Comparison of ENCODE assay signal across 21 cellular contexts in the genomic region with DNA sequence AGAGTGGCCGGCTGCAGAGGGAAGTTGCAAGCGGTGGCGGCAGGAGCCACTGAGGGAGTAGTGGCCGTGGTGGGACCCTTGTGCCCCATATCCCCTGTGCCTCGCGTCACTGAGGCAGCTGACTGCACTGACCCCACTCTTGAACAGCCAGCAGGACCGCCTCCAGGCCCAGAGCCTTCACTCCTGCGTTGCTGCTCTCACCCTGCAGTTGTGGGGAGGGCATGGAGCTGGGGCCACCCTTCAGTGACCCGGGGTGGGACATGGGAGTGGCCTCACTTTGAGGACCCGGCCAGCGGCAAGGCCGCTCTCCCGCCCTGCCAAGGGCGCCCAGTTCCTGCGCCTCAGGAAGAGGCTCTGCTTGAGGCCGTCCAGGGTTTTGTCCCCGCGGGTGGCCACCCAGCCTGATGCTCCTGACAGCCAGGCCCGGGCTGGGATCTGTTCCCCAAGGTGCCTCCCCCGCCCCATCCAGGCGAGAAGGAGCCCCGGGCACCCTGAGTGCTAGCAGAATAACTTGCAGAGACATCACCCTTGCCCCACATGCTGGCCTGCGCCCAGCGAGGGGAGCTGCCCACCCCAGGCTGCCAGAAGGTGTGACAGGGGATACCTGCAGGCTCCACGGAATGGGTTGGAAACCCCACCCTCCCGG. TPM values are rescaled to one million over a fixed set of nuclear protein-coding genes. Genes with fewer than 3 reads are reported as not detected.
"Had no signal": no experiment of that assay in that cellular context is flagged by ENCODE, and none has a peak within 500 bp of the region (broad histone marks: within the 10 kb centered on the region; RNA-seq: fewer than 3 reads in every experiment).

No MANE protein-coding gene starts in this region.

- H2AFZ ChIP-seq: hepatocyte had no signal

- H3K27me3 ChIP-seq: cardiac muscle cell, foreskin keratinocyte, hepatocyte, right atrium auricular region had no signal

- H3K27ac ChIP-seq: cardiac muscle cell, dorsolateral prefrontal cortex, epithelial cell of prostate, foreskin keratinocyte, hepatocyte, prostate gland, right atrium auricular region, stomach, VCaP had no signal

- H3K4me1 ChIP-seq: foreskin keratinocyte, prostate gland, right atrium auricular region, stomach had no signal

- H3K9me3 ChIP-seq: prostate gland, right atrium auricular region, stomach had no signal

- ATAC-seq: foreskin keratinocyte, left colon had no signal

- H3K4me2 ChIP-seq: hepatocyte had no signal

- H3K79me2 ChIP-seq: hepatocyte had no signal

- H3K4me3 ChIP-seq: cardiac muscle cell, dorsolateral prefrontal cortex, hepatocyte, prostate gland, right atrium auricular region, stomach had no signal

- DNase-seq: activated CD4-positive, alpha-beta T cell treated with anti-CD3 and anti-CD28 coated beads, Interleukin-2, amount 50 U/mL, for 4 hours; activated naive CD8-positive, alpha-beta T cell treated with anti-CD3 and anti-CD28 coated beads for 36 hours; amniotic stem cell; dorsolateral prefrontal cortex; foreskin keratinocyte; left colon; stomach; SW 1271; T-helper 2 cell; trophoblast cell had no signal

- H3K36me3 ChIP-seq: cardiac muscle cell, prostate gland, right atrium auricular region, stomach had no signal

RNA-seq across cellular contexts. Expression of a gene that starts 44.4 kb away (rescaled TPM):
- total RNA-seq: cardiac muscle cell, foreskin keratinocyte, lung microvascular endothelial cell, mesothelial cell of epicardium had no signal
- polyA plus RNA-seq: cardiac muscle cell, foreskin keratinocyte, neural cell had no signal

RNA-seq across cellular contexts. Expression of a gene that starts 46.0 kb away (rescaled TPM):
- total RNA-seq: cardiac muscle cell, fibroblast of lung, foreskin keratinocyte, prostate gland, temporal lobe had no signal
- polyA plus RNA-seq: fibroblast of lung, foreskin keratinocyte, neural cell had no signal
